16 cellular contexts compared by ENCODE assay signal in the genomic region with DNA sequence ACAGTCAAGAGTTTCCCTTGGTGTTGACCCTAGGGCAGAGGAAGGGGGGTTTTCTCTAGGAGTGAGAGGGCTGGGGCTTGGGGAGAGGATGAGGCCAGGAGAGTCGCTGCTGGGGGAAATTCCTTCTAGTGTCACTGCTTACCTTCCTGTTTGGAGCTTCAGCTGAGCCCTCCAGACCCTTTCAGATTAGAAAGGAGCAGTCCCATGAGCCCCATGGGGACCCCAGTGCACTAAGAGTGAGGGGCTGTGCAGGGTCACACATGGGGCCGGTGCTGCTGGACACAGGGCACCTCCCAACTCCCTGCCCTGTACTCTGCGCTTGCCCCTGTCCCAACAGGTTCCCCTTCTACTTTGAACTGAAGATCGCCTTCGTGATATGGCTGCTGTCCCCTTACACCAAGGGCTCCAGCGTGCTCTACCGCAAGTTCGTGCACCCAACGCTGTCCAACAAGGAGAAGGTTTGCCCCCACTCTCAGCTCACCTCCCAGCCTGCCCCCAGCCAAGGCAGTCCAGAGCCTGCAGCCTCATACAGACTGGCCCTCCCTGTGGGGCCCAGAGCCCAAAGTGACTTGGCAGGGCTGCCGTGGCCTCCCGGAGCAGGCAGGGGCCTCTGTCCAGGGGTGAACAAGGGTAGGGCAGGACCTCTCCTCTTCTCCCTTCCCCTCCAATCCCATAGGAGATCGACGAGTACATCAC.
"Had no signal": no experiment of that assay in that cellular context is flagged by ENCODE, and none has a peak within 500 bp of the region (broad histone marks: within the 10 kb centered on the region; RNA-seq: fewer than 3 reads in every experiment).

No MANE protein-coding gene starts in this region.

- H3K27me3 ChIP-seq: dorsolateral prefrontal cortex, hepatocyte, right atrium auricular region, suprapubic skin, thyroid gland, upper lobe of left lung, vagina had no signal

- H3K9me3 ChIP-seq: mucosa of descending colon, right atrium auricular region, suprapubic skin, thyroid gland, upper lobe of left lung, vagina had no signal

- H3K27ac ChIP-seq: dorsolateral prefrontal cortex, hepatocyte, right atrium auricular region, suprapubic skin, thyroid gland, upper lobe of left lung, vagina had no signal

- H3K4me3 ChIP-seq: dorsolateral prefrontal cortex, hepatocyte, mucosa of descending colon, right atrium auricular region, smooth muscle cell, suprapubic skin, thyroid gland, upper lobe of left lung, vagina had no signal

- H3K4me3 Mint-ChIP-seq: nephron had no signal

- H3K4me2 ChIP-seq: hepatocyte, smooth muscle cell had no signal

- H3K27ac Mint-ChIP-seq: nephron had no signal

- DNase-seq: cortex of kidney; effector CD8-positive, alpha-beta T cell; foreskin melanocyte; left colon; mucosa of descending colon; stimulated activated CD4-positive, alpha-beta T cell treated with anti-CD3 and anti-CD28 coated beads, Interleukin-2, amount 100 ng/mL, for 48 hours; stimulated activated naive CD8-positive, alpha-beta T cell treated with anti-CD3 and anti-CD28 coated beads, Interleukin-15, Interleukin-2, amounts not matched to agents 100 U/mL and 50 U/mL, for 24 hours; thyroid gland had no signal

- H2AFZ ChIP-seq: hepatocyte had no signal

- ATAC-seq: left colon; mucosa of descending colon; stimulated activated naive CD8-positive, alpha-beta T cell treated with anti-CD3 and anti-CD28 coated beads, Interleukin-15, Interleukin-2, amounts not matched to agents 100 U/mL and 50 U/mL, for 24 hours had no signal

- H3K36me3 ChIP-seq: right atrium auricular region, suprapubic skin, thyroid gland, upper lobe of left lung, vagina had no signal

- H3K79me2 ChIP-seq: hepatocyte had no signal
